In the genomic region with DNA sequence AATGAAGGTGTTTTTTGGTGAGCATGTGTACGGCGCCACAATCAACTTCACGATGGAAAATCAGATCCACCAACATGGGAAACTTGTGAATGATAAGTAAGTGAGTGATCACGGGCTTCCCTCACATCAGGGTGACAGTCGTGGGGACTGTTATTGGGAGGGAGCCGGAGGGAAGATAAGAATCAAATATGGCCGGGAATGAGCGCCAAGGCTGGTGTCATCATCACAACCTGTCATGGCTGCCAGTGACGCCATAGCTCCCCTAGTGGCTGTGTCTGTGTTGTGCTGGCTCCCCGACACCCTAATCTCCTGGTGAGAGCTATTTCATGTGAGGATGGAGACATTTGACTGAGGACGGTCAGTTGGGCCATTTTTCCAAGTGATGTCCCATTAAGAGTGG, we compare ENCODE assay signal across 14 cellular contexts.
DNase-seq lines count a peak whose midpoint lies in the region; ATAC-seq and TF ChIP-seq lines count a peak whose summit lies in the region.
"Had no signal": no experiment of that assay in that cellular context is flagged by ENCODE, and none has a peak within 500 bp of the region (broad histone marks: within the 10 kb centered on the region; RNA-seq: fewer than 3 reads in every experiment).

No MANE protein-coding gene starts in this region.

- in situ Hi-C loops in brain microvascular endothelial cell (cut with HindIII; ENCODE audit: low pct_ligation_motif_present, low sequenced_read_pairs): no loop called here

- H4K20me1 ChIP-seq in MM.1S (ENCODE audit: insufficient read depth, low read length): no peaks in the 10 kb centered on the region

- H3K27me3 ChIP-seq in MM.1S (replicated peaks; ENCODE audit: insufficient read depth, low read length) (no peaks in the 10 kb centered on the region), brain microvascular endothelial cell (replicated peaks) (no peaks in the 10 kb centered on the region)

- H3K4me2 ChIP-seq in MM.1S (ENCODE audit: low read depth, low read length): no peak overlapping the region

- H3K9me3 Mint-ChIP-seq in activated naive CD4-positive, alpha-beta T cell treated with anti-CD3 and anti-CD28 coated beads for 36 hours: no peaks in the 10 kb centered on the region
- no peaks in the 10 kb centered on the region for H3K9me3 Mint-ChIP-seq in stimulated activated effector memory CD8-positive, alpha-beta T cell treated with anti-CD3 and anti-CD28 coated beads, Interleukin-12 subunit alpha, Interleukin-12 subunit beta, amount 100 ng/mL, for 72 hours
- no peaks in the 10 kb centered on the region for H3K9me3 Mint-ChIP-seq in activated CD8-positive, alpha-beta memory T cell treated with anti-CD3 and anti-CD28 coated beads, Interleukin-2, amount 10 ng/mL, durations not matched to agents 7 days and 5 days (ENCODE audit: low read depth)
- H3K9me3 Mint-ChIP-seq in T-cell: no peaks in the 10 kb centered on the region
- H3K9me3 Mint-ChIP-seq: activated T-cell treated with anti-CD3 and anti-CD28 coated beads, Interleukin-2, amount 50 U/mL, for 72 hours; CD4-positive, alpha-beta T cell; stimulated activated memory B cell treated with anti-CD40 and anti-IgM and Interleukin-4, amounts not matched to agents 10 μg/mL and 1 μg/mL and 100 μg/mL, for 72 hours had no signal

- TF ChIP-seq CTCF in MM.1S (IDR thresholded peaks at IDR 0.05; ENCODE audit: low read length) (peak; percentile 54), brain microvascular endothelial cell (IDR thresholded peaks at IDR 0.05; ENCODE audit: low read depth, low read length, missing control alignments) (peak; percentile 53)

- peaks cover 3% of the 10 kb centered on the region for H3K4me1 Mint-ChIP-seq in activated naive CD4-positive, alpha-beta T cell treated with anti-CD3 and anti-CD28 coated beads for 36 hours (ENCODE audit: low read depth)
- H3K4me1 Mint-ChIP-seq in stimulated activated effector memory CD8-positive, alpha-beta T cell treated with anti-CD3 and anti-CD28 coated beads, Interleukin-12 subunit alpha, Interleukin-12 subunit beta, amount 100 ng/mL, for 72 hours: no peaks in the 10 kb centered on the region
- peaks cover 7% of the 10 kb centered on the region for H3K4me1 Mint-ChIP-seq in activated CD8-positive, alpha-beta memory T cell treated with anti-CD3 and anti-CD28 coated beads, Interleukin-2, amount 10 ng/mL, durations not matched to agents 7 days and 5 days
- peaks cover 0 to 9% (median 9%) of the 10 kb centered on the region in 3 donors for H3K4me1 Mint-ChIP-seq in T-cell

- DNase-seq in activated naive CD4-positive, alpha-beta T cell treated with anti-CD3 and anti-CD28 coated beads for 36 hours: peak; percentile 35
- DNase-seq in activated naive CD4-positive, alpha-beta T cell treated with anti-CD3 and anti-CD28 coated beads, Interleukin-2, amount 50 U/mL, for 16 hours: no peak
- DNase-seq in MM.1S: peak; percentile 27
- DNase-seq in brain microvascular endothelial cell: no peak
- DNase-seq in stimulated activated effector memory CD8-positive, alpha-beta T cell treated with anti-CD3 and anti-CD28 coated beads, Interleukin-12 subunit alpha, Interleukin-12 subunit beta, amount 100 ng/mL, for 72 hours (ENCODE audit: low spot score in 2 of 2): no peak
- DNase-seq in activated CD8-positive, alpha-beta memory T cell treated with anti-CD3 and anti-CD28 coated beads, Interleukin-2, amount 10 ng/mL, durations not matched to agents 7 days and 5 days: no peak
- no peak for DNase-seq in SW480 (ENCODE audit: low spot score)
- no peak for DNase-seq in T-cell
- DNase-seq: CD4-positive, alpha-beta T cell; NCI-H1048; sigmoid colon had no signal

- CTCF ChIA-PET in activated naive CD4-positive, alpha-beta T cell treated with anti-CD3 and anti-CD28 coated beads for 36 hours (lab: Charles Lee): interaction anchor here (0.6 to 2.9 kb wide), 10 partner anchors 10 to 781 kb away, joined by 3 to 23 read pairs (median 4); no protein-coding TSS in a partner anchor
- CTCF ChIA-PET in activated CD8-positive, alpha-beta memory T cell treated with anti-CD3 and anti-CD28 coated beads, Interleukin-2, amount 10 ng/mL, durations not matched to agents 7 days and 5 days (lab: Charles Lee): interaction anchor here (0.7 to 2.5 kb wide), 7 partner anchors 15 to 365 kb away, joined by 3 to 14 read pairs (median 3); a partner anchor contains a TSS
- CTCF ChIA-PET in T-cell (lab: Charles Lee): no interaction called here

- no peaks in the 10 kb centered on the region for H3K4me1 ChIP-seq in MM.1S (ENCODE audit: low read length)

- no peaks in the 10 kb centered on the region for H3K9me3 ChIP-seq in MM.1S (replicated peaks; ENCODE audit: insufficient read depth, low read length)
- H3K9me3 ChIP-seq: sigmoid colon, SJSA1 had no signal

- no peak overlapping the region for H3K27ac Mint-ChIP-seq in activated naive CD4-positive, alpha-beta T cell treated with anti-CD3 and anti-CD28 coated beads for 36 hours
- H3K27ac Mint-ChIP-seq in stimulated activated effector memory CD8-positive, alpha-beta T cell treated with anti-CD3 and anti-CD28 coated beads, Interleukin-12 subunit alpha, Interleukin-12 subunit beta, amount 100 ng/mL, for 72 hours: no peak overlapping the region
- no peak overlapping the region for H3K27ac Mint-ChIP-seq in activated CD8-positive, alpha-beta memory T cell treated with anti-CD3 and anti-CD28 coated beads, Interleukin-2, amount 10 ng/mL, durations not matched to agents 7 days and 5 days
- H3K27ac Mint-ChIP-seq in T-cell: no peak overlapping the region
- H3K27ac Mint-ChIP-seq: activated T-cell treated with anti-CD3 and anti-CD28 coated beads, Interleukin-2, amount 50 U/mL, for 72 hours; CD4-positive, alpha-beta T cell; stimulated activated memory B cell treated with anti-CD40 and anti-IgM and Interleukin-4, amounts not matched to agents 10 μg/mL and 1 μg/mL and 100 μg/mL, for 72 hours had no signal

- H3K79me2 ChIP-seq in MM.1S (ENCODE audit: low read length): no peaks in the 10 kb centered on the region

- no peak overlapping the region for H3K9ac ChIP-seq in MM.1S (ENCODE audit: low read length)

- H3K36me3 ChIP-seq in MM.1S (replicated peaks; ENCODE audit: insufficient read depth, low read length) (no peaks in the 10 kb centered on the region), brain microvascular endothelial cell (replicated peaks) (no peaks in the 10 kb centered on the region)
- H3K36me3 ChIP-seq: sigmoid colon, SJSA1 had no signal

- POLR2A ChIA-PET in T-cell (lab: Charles Lee): interaction anchor here in 1 of 2 donors (0.5 kb wide), 1 partner anchor 333 kb away, joined by 9 read pairs; no protein-coding TSS in a partner anchor

- H3K4me3 Mint-ChIP-seq in activated naive CD4-positive, alpha-beta T cell treated with anti-CD3 and anti-CD28 coated beads for 36 hours: no peak overlapping the region
- no peak overlapping the region for H3K4me3 Mint-ChIP-seq in stimulated activated effector memory CD8-positive, alpha-beta T cell treated with anti-CD3 and anti-CD28 coated beads, Interleukin-12 subunit alpha, Interleukin-12 subunit beta, amount 100 ng/mL, for 72 hours
- no peak overlapping the region for H3K4me3 Mint-ChIP-seq in activated CD8-positive, alpha-beta memory T cell treated with anti-CD3 and anti-CD28 coated beads, Interleukin-2, amount 10 ng/mL, durations not matched to agents 7 days and 5 days
- no peak overlapping the region for H3K4me3 Mint-ChIP-seq in T-cell
- H3K4me3 Mint-ChIP-seq: activated T-cell treated with anti-CD3 and anti-CD28 coated beads, Interleukin-2, amount 50 U/mL, for 72 hours; CD4-positive, alpha-beta T cell; stimulated activated memory B cell treated with anti-CD40 and anti-IgM and Interleukin-4, amounts not matched to agents 10 μg/mL and 1 μg/mL and 100 μg/mL, for 72 hours had no signal

- H3K27ac ChIP-seq in MM.1S (ENCODE audit: low read length): no peak overlapping the region
- no peak overlapping the region for H3K27ac ChIP-seq in brain microvascular endothelial cell
- H3K27ac ChIP-seq: sigmoid colon, SJSA1 had no signal

- H2AFZ ChIP-seq in MM.1S (ENCODE audit: low read length): no peak overlapping the region

- intact Hi-C loops in activated naive CD4-positive, alpha-beta T cell treated with anti-CD3 and anti-CD28 coated beads for 36 hours (cut with micrococcal nuclease): no loop called here

- H3K4me3 ChIP-seq in MM.1S (ENCODE audit: low read length): no peak overlapping the region
- no peak overlapping the region for H3K4me3 ChIP-seq in brain microvascular endothelial cell (ENCODE audit: low read depth, low read length)
- H3K4me3 ChIP-seq: sigmoid colon, SJSA1 had no signal

- H3K36me3 Mint-ChIP-seq in activated naive CD4-positive, alpha-beta T cell treated with anti-CD3 and anti-CD28 coated beads for 36 hours (ENCODE audit: low read depth): no peaks in the 10 kb centered on the region
- H3K36me3 Mint-ChIP-seq in stimulated activated effector memory CD8-positive, alpha-beta T cell treated with anti-CD3 and anti-CD28 coated beads, Interleukin-12 subunit alpha, Interleukin-12 subunit beta, amount 100 ng/mL, for 72 hours: no peaks in the 10 kb centered on the region
- H3K36me3 Mint-ChIP-seq in activated CD8-positive, alpha-beta memory T cell treated with anti-CD3 and anti-CD28 coated beads, Interleukin-2, amount 10 ng/mL, durations not matched to agents 7 days and 5 days: no peaks in the 10 kb centered on the region
- no peaks in the 10 kb centered on the region for H3K36me3 Mint-ChIP-seq in T-cell
- H3K36me3 Mint-ChIP-seq: stimulated activated memory B cell treated with anti-CD40 and anti-IgM and Interleukin-4, amounts not matched to agents 10 μg/mL and 1 μg/mL and 100 μg/mL, for 72 hours had no signal

- H3K27me3 Mint-ChIP-seq in activated naive CD4-positive, alpha-beta T cell treated with anti-CD3 and anti-CD28 coated beads for 36 hours (ENCODE audit: low read depth): peaks cover 5% of the 10 kb centered on the region
- H3K27me3 Mint-ChIP-seq in activated CD8-positive, alpha-beta memory T cell treated with anti-CD3 and anti-CD28 coated beads, Interleukin-2, amount 10 ng/mL, durations not matched to agents 7 days and 5 days: peaks cover 32% of the 10 kb centered on the region
- peaks cover 12 to 13% of the 10 kb centered on the region in 2 donors for H3K27me3 Mint-ChIP-seq in T-cell

- no peaks in the 10 kb centered on the region for H3K9me2 ChIP-seq in MM.1S (replicated peaks; ENCODE audit: insufficient read depth, low read length)

- ATAC-seq in stimulated activated effector memory CD8-positive, alpha-beta T cell treated with anti-CD3 and anti-CD28 coated beads, Interleukin-12 subunit alpha, Interleukin-12 subunit beta, amount 100 ng/mL, for 72 hours: peak; percentile 48
- no peak for ATAC-seq in activated CD8-positive, alpha-beta memory T cell treated with anti-CD3 and anti-CD28 coated beads, Interleukin-2, amount 10 ng/mL, durations not matched to agents 7 days and 5 days
- ATAC-seq in T-cell (replicated peaks in 1 of 4): no peak
- ATAC-seq: stimulated activated memory B cell treated with anti-CD40 and anti-IgM and Interleukin-4, amounts not matched to agents 10 μg/mL and 1 μg/mL and 100 μg/mL, for 72 hours had no signal

- H3F3A ChIP-seq in MM.1S (ENCODE audit: insufficient read depth, low read length): no peaks in the 10 kb centered on the region

Comparison
In these comparisons a context has a peak if more than half of its experiments do, and no peak if none do; other contexts are left out.
1. DNase-seq: peak in activated naive CD4-positive, alpha-beta T cell treated with anti-CD3 and anti-CD28 coated beads for 36 hours (single experiment) and MM.1S (single experiment); none in activated naive CD4-positive, alpha-beta T cell treated with anti-CD3 and anti-CD28 coated beads, Interleukin-2, amount 50 U/mL, for 16 hours (single experiment), brain microvascular endothelial cell (single experiment), stimulated activated effector memory CD8-positive, alpha-beta T cell treated with anti-CD3 and anti-CD28 coated beads, Interleukin-12 subunit alpha, Interleukin-12 subunit beta, amount 100 ng/mL, for 72 hours (0 of 2), activated CD8-positive, alpha-beta memory T cell treated with anti-CD3 and anti-CD28 coated beads, Interleukin-2, amount 10 ng/mL, durations not matched to agents 7 days and 5 days (single experiment), SW480 (single experiment) and T-cell (0 of 34).
2. CTCF ChIA-PET loops: an anchor here in activated naive CD4-positive, alpha-beta T cell treated with anti-CD3 and anti-CD28 coated beads for 36 hours (0.6 to 2.9 kb wide) and activated CD8-positive, alpha-beta memory T cell treated with anti-CD3 and anti-CD28 coated beads, Interleukin-2, amount 10 ng/mL, durations not matched to agents 7 days and 5 days (0.7 to 2.5 kb wide); none called in T-cell.